19 cellular contexts compared by ENCODE assay signal in genomic region chr16:14148569-14148968, GRCh38.
DNase-seq lines count a peak whose midpoint lies in the region; TF ChIP-seq lines count a peak whose summit lies in the region.
"Had no signal": no experiment of that assay in that cellular context is flagged by ENCODE, and none has a peak within 500 bp of the region (broad histone marks: within the 10 kb centered on the region; RNA-seq: fewer than 3 reads in every experiment).

No MANE protein-coding gene starts in this region.

- no peak overlapping the region for H2BK15ac ChIP-seq in mesenchymal stem cell (ENCODE audit: low read depth, poor library complexity, severe bottlenecking)

- H3K9me2 ChIP-seq in Karpas-422 (replicated peaks; ENCODE audit: insufficient read depth, low read length): no peaks in the 10 kb centered on the region

- no peak overlapping the region for H3K23ac ChIP-seq in mesenchymal stem cell (ENCODE audit: low read length in 2 of 2)

- H4K91ac ChIP-seq in mesenchymal stem cell (ENCODE audit: low read length): no peak overlapping the region

- TF ChIP-seq CTCF in cardiac fibroblast (IDR thresholded peaks at IDR 0.05; ENCODE audit: low read depth, low read length): no peak

- no peak overlapping the region for H2AK5ac ChIP-seq in mesenchymal stem cell (ENCODE audit: low read length, severe bottlenecking)

- no peaks in the 10 kb centered on the region for H3K79me2 ChIP-seq in Karpas-422 (ENCODE audit: low read length)

- no peak overlapping the region for H3K4me2 ChIP-seq in Karpas-422 (ENCODE audit: low read depth, low read length, poor library complexity, severe bottlenecking)
- no peak overlapping the region for H3K4me2 ChIP-seq in mesenchymal stem cell (ENCODE audit: low read length, poor library complexity, severe bottlenecking)

- H3K9me3 ChIP-seq in Karpas-422 (ENCODE audit: low read length): no peaks in the 10 kb centered on the region
- no peaks in the 10 kb centered on the region for H3K9me3 ChIP-seq in mesenchymal stem cell (ENCODE audit: control insufficient read depth, low read length)
- H3K9me3 ChIP-seq: gastroesophageal sphincter, MG63, ovary had no signal

- peak overlapping the region in 1 of 2 experiments; percentile 37 for H3K18ac ChIP-seq in mesenchymal stem cell (ENCODE audit: low read depth in 1 of 2, low read length in 2 of 2)

- no peak overlapping the region for H2BK120ac ChIP-seq in mesenchymal stem cell (ENCODE audit: low read depth, low read length)

- DNase-seq in DMS153 treated with DMSO at 0.1 percent for 48 hours (lab: John Stamatoyannopoulos, UW; ENCODE audit: unreplicated experiment): peak; percentile 4
- DNase-seq in Karpas-422: peak; percentile 17
- DNase-seq in cardiac fibroblast (ENCODE audit: low read depth in 2 of 2): peak; percentile 5 to 73
- DNase-seq in mesenchymal stem cell: peak; percentile 53
- no peak for DNase-seq in occipital lobe (lab: John Stamatoyannopoulos, UW)
- no peak for DNase-seq in DMS114 treated with DMSO at 0.1 percent for 48 hours (lab: John Stamatoyannopoulos, UW; ENCODE audit: unreplicated experiment)
- DNase-seq in glomerular visceral epithelial cell (ENCODE audit: extremely low spot score): no peak
- no peak for DNase-seq in AG08396 (ENCODE audit: low spot score)
- DNase-seq: activated CD4-positive, alpha-beta T cell treated with anti-CD3 and anti-CD28 coated beads, Interleukin-2, amount 50 U/mL, for 1 hour; CD4-positive, CD25-positive, alpha-beta regulatory T cell; DMS53; kidney glomerular epithelial cell; MG63; naive thymus-derived CD4-positive, alpha-beta T cell; NCI-H2227 treated with DMSO at 0.1 percent for 48 hours; NCI-H82; OCI-M1; ovary had no signal

- peaks cover 14% of the 10 kb centered on the region for H3K79me1 ChIP-seq in mesenchymal stem cell (replicated peaks; ENCODE audit: low read length, poor library complexity, severe bottlenecking)

- H3K27me3 ChIP-seq in Karpas-422 (ENCODE audit: low read length): no peaks in the 10 kb centered on the region
- no peaks in the 10 kb centered on the region for H3K27me3 ChIP-seq in mesenchymal stem cell (ENCODE audit: control insufficient read depth in 1 of 2, insufficient read depth in 1 of 2, low read length in 2 of 2)
- H3K27me3 ChIP-seq: gastroesophageal sphincter, MG63, ovary had no signal

- 77% methylated on average over 6 of the region's 8 CpGs for WGBS in mesenchymal stem cell

- no peaks in the 10 kb centered on the region for H4K20me1 ChIP-seq in Karpas-422 (ENCODE audit: insufficient read depth, low read depth, low read length)

- no peak overlapping the region for H3K27ac ChIP-seq in Karpas-422 (ENCODE audit: low read length)
- H3K27ac ChIP-seq in mesenchymal stem cell (ENCODE audit: low read length, poor library complexity, severe bottlenecking): no peak overlapping the region
- H3K27ac ChIP-seq: gastroesophageal sphincter, ovary had no signal

- H4K8ac ChIP-seq in mesenchymal stem cell (ENCODE audit: low read length): peak overlapping the region; percentile 5

- H3K9ac ChIP-seq in Karpas-422 (ENCODE audit: low read length) (no peak overlapping the region), mesenchymal stem cell (ENCODE audit: low read length) (no peak overlapping the region)

- no peak overlapping the region for H2AFZ ChIP-seq in Karpas-422 (ENCODE audit: low read length)
- H2AFZ ChIP-seq in mesenchymal stem cell (ENCODE audit: low read depth, low read length): no peak overlapping the region

- no peaks in the 10 kb centered on the region for H3K36me3 ChIP-seq in Karpas-422 (ENCODE audit: insufficient read depth, low read length)
- peaks cover 0 to 8% of the 10 kb centered on the region in 2 experiments for H3K36me3 ChIP-seq in mesenchymal stem cell (ENCODE audit: control insufficient read depth in 1 of 2, insufficient read depth in 2 of 2, low read depth in 1 of 2, low read length in 2 of 2)
- H3K36me3 ChIP-seq: gastroesophageal sphincter, MG63, ovary had no signal

- H3K14ac ChIP-seq in mesenchymal stem cell (ENCODE audit: low read length in 2 of 2): peak overlapping the region in 1 of 2 experiments; percentile 89

- H2BK12ac ChIP-seq in mesenchymal stem cell (ENCODE audit: low read length in 2 of 2): peak overlapping the region in 1 of 2 experiments; percentile 84

- H3K4me3 ChIP-seq in Karpas-422 (ENCODE audit: low read length): no peak overlapping the region
- H3K4me3 ChIP-seq in cardiac fibroblast (replicated peaks in 1 of 2; ENCODE audit: low read depth in 2 of 2, low read length in 2 of 2): no peak overlapping the region
- no peak overlapping the region for H3K4me3 ChIP-seq in mesenchymal stem cell (ENCODE audit: insufficient read depth in 1 of 2, low read depth in 1 of 2, low read length in 2 of 2)
- H3K4me3 ChIP-seq: gastroesophageal sphincter, MG63, ovary had no signal

- no peak overlapping the region for H2BK5ac ChIP-seq in mesenchymal stem cell (ENCODE audit: low read depth, low read length, poor library complexity, severe bottlenecking)

- peak overlapping the region in 1 of 2 experiments; percentile 51 for H3K4ac ChIP-seq in mesenchymal stem cell (ENCODE audit: low read depth in 1 of 2, low read length in 2 of 2)

- H3K4me1 ChIP-seq in Karpas-422 (ENCODE audit: low read length): no peaks in the 10 kb centered on the region
- peaks cover 2% of the 10 kb centered on the region for H3K4me1 ChIP-seq in mesenchymal stem cell (ENCODE audit: control insufficient read depth, insufficient read depth, low read depth, low read length)

Comparison
In these comparisons a context has a peak if more than half of its experiments do, and no peak if none do; other contexts are left out.
1. DNase-seq: peak in DMS153 treated with DMSO at 0.1 percent for 48 hours (single experiment), Karpas-422 (single experiment), cardiac fibroblast (2 of 2) and mesenchymal stem cell (single experiment); none in occipital lobe (single experiment), DMS114 treated with DMSO at 0.1 percent for 48 hours (single experiment), glomerular visceral epithelial cell (single experiment) and AG08396 (single experiment).